Comparison of ENCODE assay signal across 1 cellular context in genomic region chr3:49413338-49413734, GRCh38.
TF ChIP-seq lines count a peak whose summit lies in the region.

No MANE protein-coding gene starts in this region.

TF ChIP-seq in GM12891, 5 proteins besides CTCF, POLR2A, EP300 and RAD21:
- TF ChIP-seq TAF1 (IDR thresholded peaks at IDR 0.05; ENCODE audit: low read depth, low read length) (no peak), PAX5 (IDR thresholded peaks at IDR 0.05; ENCODE audit: insufficient read depth, low read length, severe bottlenecking) (no peak), POU2F2 (IDR thresholded peaks at IDR 0.05; ENCODE audit: low read depth, low read length) (no peak), POLR2AphosphoS5 (IDR thresholded peaks at IDR 0.05; ENCODE audit: low read depth, low read length) (no peak)
